Comparison of ENCODE assay signal across 13 cellular contexts in genomic region chr20:24746351-24746685, GRCh38.
DNase-seq lines count a peak whose midpoint lies in the region; ATAC-seq, FAIRE-seq and TF ChIP-seq lines count a peak whose summit lies in the region.
"Had no signal": no experiment of that assay in that cellular context is flagged by ENCODE, and none has a peak within 500 bp of the region (broad histone marks: within the 10 kb centered on the region; RNA-seq: fewer than 3 reads in every experiment).

No MANE protein-coding gene starts in this region.

- no peaks in the 10 kb centered on the region for H3K36me3 Mint-ChIP-seq in osteocyte (ENCODE audit: unreplicated experiment)

- TF ChIP-seq EP300 in K562 (IDR thresholded peaks at IDR 0.05; ENCODE audit: low read length), result no peak

- CTCF ChIA-PET in K562 (lab: Yijun Ruan, JAX; ENCODE audit: low intra/inter-chr PET ratio), result no interaction called here

- H3K27ac ChIP-seq in K562 (ENCODE audit: extremely low read depth, low read depth, low read length), result no peak overlapping the region

- H3K9ac ChIP-seq in K562 (ENCODE audit: insufficient read depth in 1 of 2, low read depth in 2 of 2, low read length in 2 of 2), result no peak overlapping the region; a peak in 1 of 4 replicates

- no peaks in the 10 kb centered on the region for H3K27me3 Mint-ChIP-seq in osteocyte (ENCODE audit: unreplicated experiment)
- H3K27me3 Mint-ChIP-seq: activated naive CD8-positive, alpha-beta T cell treated with anti-CD3 and anti-CD28 coated beads, Interleukin-2, amount 10 ng/mL, durations not matched to agents 7 days and 5 days had no signal

- H3K9me3 Mint-ChIP-seq in osteocyte (ENCODE audit: unreplicated experiment), result peaks cover 3% of the 10 kb centered on the region
- H3K9me3 Mint-ChIP-seq: activated naive CD8-positive, alpha-beta T cell treated with anti-CD3 and anti-CD28 coated beads, Interleukin-2, amount 10 ng/mL, durations not matched to agents 7 days and 5 days had no signal

- H3K4me1 Mint-ChIP-seq in osteocyte (ENCODE audit: unreplicated experiment), result no peaks in the 10 kb centered on the region

- POLR2A ChIA-PET in K562 (lab: Yijun Ruan, JAX), result no interaction called here

- no peak overlapping the region for H3K27ac Mint-ChIP-seq in osteocyte (ENCODE audit: unreplicated experiment)
- H3K27ac Mint-ChIP-seq: activated naive CD8-positive, alpha-beta T cell treated with anti-CD3 and anti-CD28 coated beads, Interleukin-2, amount 10 ng/mL, durations not matched to agents 7 days and 5 days had no signal

- H3K4me3 ChIP-seq in K562, result no peak overlapping the region

- no peak for TF ChIP-seq CTCF in K562 (IDR thresholded peaks at IDR 0.05 in 2 of 3, conservative IDR thresholded peaks at IDR 0.05 in 1 of 3; ENCODE audit: insufficient read depth in 2 of 3, low read depth in 1 of 3, low read length in 3 of 3)
- TF ChIP-seq CTCF in osteocyte (IDR thresholded peaks at IDR 0.05), result no peak

- FAIRE-seq in K562 (lab: Jason Lieb, UNC), result no peak

- TF ChIP-seq RAD21 in K562 (CRISPR knock-in tag; conservative IDR thresholded peaks at IDR 0.05 in 1 of 2, IDR thresholded peaks at IDR 0.05 in 1 of 2), result no peak

- no peaks in the 10 kb centered on the region for H3K9me3 ChIP-seq in K562 (replicated peaks; ENCODE audit: control insufficient read depth, insufficient read depth, low read depth, low read length)

- no peaks in the 10 kb centered on the region; the same call in 1 of the 2 replicates for H4K20me1 ChIP-seq in K562 (replicated peaks; ENCODE audit: control insufficient read depth, insufficient read depth, low read length)

- no peak overlapping the region for H3K4me2 ChIP-seq in K562 (ENCODE audit: insufficient read depth, low read length)

- DNase-seq in DMS79 (lab: John Stamatoyannopoulos, UW) (peak; percentile 85), NCI-H146 (lab: John Stamatoyannopoulos, UW) (peak; percentile 69), K562 (ENCODE audit: extremely low read depth in 1 of 4, low spot score in 3 of 4) (no peak), osteocyte (ENCODE audit: extremely low spot score, unreplicated experiment) (peak; percentile 80), superior temporal gyrus (ENCODE audit: extremely low spot score) (no peak), GDM1 (lab: John Stamatoyannopoulos, UW) (no peak)
- DNase-seq: activated CD4-positive, alpha-beta T cell treated with anti-CD3 and anti-CD28 coated beads for 48 hours; activated naive CD8-positive, alpha-beta T cell treated with anti-CD3 and anti-CD28 coated beads, Interleukin-2, amount 10 ng/mL, durations not matched to agents 7 days and 5 days; NCI-H1436 treated with DMSO at 0.1 percent for 48 hours; stimulated activated CD4-positive, alpha-beta T cell treated with anti-CD3 and anti-CD28 coated beads, Interleukin-1b, Interleukin-23, amount 100 ng/mL, for 48 hours had no signal

- peaks cover 0 to 7% of the 10 kb centered on the region in 2 experiments; a peak in 2 of 5 replicates for H3K4me1 ChIP-seq in K562 (replicated peaks in 1 of 2; ENCODE audit: control insufficient read depth in 2 of 2, insufficient read depth in 2 of 2, low read length in 2 of 2)

- in situ Hi-C loops in K562 (cut with MboI), result no loop called here

- intact Hi-C loops in K562 (cut with micrococcal nuclease), result no loop called here

- WGBS in K562 (ENCODE audit: insufficient coverage, low coverage, missing lambda C conversion rate), result 0% methylated on average over 6 of the region's 12 CpGs

- H3K27me3 ChIP-seq in K562 (ENCODE audit: control insufficient read depth in 2 of 2, insufficient read depth in 2 of 2, low read length in 2 of 2), result no peaks in the 10 kb centered on the region

- no TSS peak for BruUV-seq in K562 (replicated peaks; lab: Mats Ljungman, UMichigan)

- H3K9me1 ChIP-seq in K562 (ENCODE audit: control insufficient read depth, insufficient read depth, low read length), result no peaks in the 10 kb centered on the region

- ATAC-seq in K562, result no peak
- no peak for ATAC-seq in HG03039 (IDR thresholded peaks at IDR 0.05; ENCODE audit: unreplicated experiment)
- no peak for ATAC-seq in HG03439 (IDR thresholded peaks at IDR 0.05; ENCODE audit: unreplicated experiment)

- H2AFZ ChIP-seq in K562 (ENCODE audit: low read depth, low read length), result no peak overlapping the region

- no peak overlapping the region for H3K4me3 Mint-ChIP-seq in osteocyte (ENCODE audit: unreplicated experiment)
- H3K4me3 Mint-ChIP-seq: activated naive CD8-positive, alpha-beta T cell treated with anti-CD3 and anti-CD28 coated beads, Interleukin-2, amount 10 ng/mL, durations not matched to agents 7 days and 5 days; nephron had no signal

- H3K79me2 ChIP-seq in K562 (ENCODE audit: control insufficient read depth, insufficient read depth, low read length), result no peaks in the 10 kb centered on the region

- no peak for TF ChIP-seq POLR2A in K562 (conservative IDR thresholded peaks at IDR 0.05)

- no peaks in the 10 kb centered on the region for H3K36me3 ChIP-seq in K562 (ENCODE audit: control insufficient read depth, insufficient read depth, low read length)

TF ChIP-seq in K562, 482 proteins besides CTCF, POLR2A, EP300 and RAD21 (continues in another document):
- TF ChIP-seq GABPB2 (CRISPR knock-in tag; conservative IDR thresholded peaks at IDR 0.05), result no peak
- TF ChIP-seq NFIC (IDR thresholded peaks at IDR 0.05), result peak; percentile 47
- no peak for TF ChIP-seq ELF2 (CRISPR knock-in tag; IDR thresholded peaks at IDR 0.05)
- peak; percentile 57; the same call in 1 of the 2 replicates for TF ChIP-seq C11orf30 (IDR thresholded peaks at IDR 0.05; ENCODE audit: low read depth)
- no peak for TF ChIP-seq BRF1 (IDR thresholded peaks at IDR 0.05; ENCODE audit: borderline replicate concordance, extremely low read depth, insufficient read length)
- TF ChIP-seq NCOA6 (IDR thresholded peaks at IDR 0.05), result no peak
- no peak for TF ChIP-seq ETS2 (tag; IDR thresholded peaks at IDR 0.05; ENCODE audit: borderline replicate concordance, poor library complexity, severe bottlenecking)
- no peak for TF ChIP-seq ZNF407 (IDR thresholded peaks at IDR 0.05; ENCODE audit: low read depth)
- TF ChIP-seq MAFG (tag; conservative IDR thresholded peaks at IDR 0.05), result peak; percentile 30; the same call in 1 of the 2 replicates
- TF ChIP-seq HDAC8 (tag; IDR thresholded peaks at IDR 0.05), result no peak
- no peak for TF ChIP-seq ETV5 (CRISPR knock-in tag; IDR thresholded peaks at IDR 0.05; ENCODE audit: low read depth)
- no peak for TF ChIP-seq ARHGAP35 (IDR thresholded peaks at IDR 0.05; ENCODE audit: partially characterized antibody)
- peak; percentile 52 for TF ChIP-seq ZNF316 (IDR thresholded peaks at IDR 0.05)

Comparison
In these comparisons a context has a peak if more than half of its experiments do, and no peak if none do; other contexts are left out.
1. DNase-seq: peak in DMS79 (single experiment), NCI-H146 (single experiment) and osteocyte (single experiment); none in K562 (0 of 4), superior temporal gyrus (single experiment) and GDM1 (single experiment).